ENCODE assay signal across 10 cellular contexts in the genomic region with DNA sequence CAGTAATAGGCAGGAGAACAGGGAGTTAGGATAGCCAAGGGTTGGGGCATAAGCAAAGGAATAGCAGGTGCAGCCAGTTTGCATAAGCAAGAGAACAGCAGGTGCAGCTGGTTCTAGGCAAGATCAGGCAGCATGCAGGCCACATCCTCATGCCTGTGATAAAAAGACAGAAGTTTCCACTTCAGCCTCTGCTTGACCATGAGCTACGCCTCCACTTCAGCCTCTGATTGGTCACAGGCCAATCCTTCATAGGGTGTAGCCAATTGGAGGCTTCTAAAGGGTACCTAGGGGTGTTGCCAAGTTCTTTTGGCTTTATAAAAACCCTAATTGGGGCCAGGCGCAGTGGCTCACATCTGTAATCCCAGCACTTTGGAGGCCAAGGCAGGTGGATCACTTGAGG. TPM values are rescaled to one million over a fixed set of nuclear protein-coding genes. Genes with fewer than 3 reads are reported as not detected.
A peak's percentile ranks its signal among the peaks of the same experiment; 100 is the strongest.
DNase-seq lines count a peak whose midpoint lies in the region; ATAC-seq and TF ChIP-seq lines count a peak whose summit lies in the region.
"Not testable (repeated sequence)": the region's sequence is repeated elsewhere in the genome, so short reads cannot be mapped to it uniquely, and the experiment has no call there.
"Had no signal": no experiment of that assay in that cellular context is flagged by ENCODE, and none has a peak within 500 bp of the region (broad histone marks: within the 10 kb centered on the region; RNA-seq: fewer than 3 reads in every experiment).

No MANE protein-coding gene starts in this region.

- POLR2A ChIA-PET in WTC11 (lab: Charles Lee): not testable (repeated sequence)

- ATAC-seq in GM18907 (IDR thresholded peaks at IDR 0.05; ENCODE audit: unreplicated experiment): peak; percentile 68
- ATAC-seq in GM19397 (IDR thresholded peaks at IDR 0.05; ENCODE audit: unreplicated experiment): peak; percentile 75
- peak; percentile 38 for ATAC-seq in HG02610 (IDR thresholded peaks at IDR 0.05; ENCODE audit: unreplicated experiment)
- ATAC-seq in HG02798 (IDR thresholded peaks at IDR 0.05; ENCODE audit: poor library complexity, unreplicated experiment): peak; percentile 70
- peak; percentile 63 for ATAC-seq in HG03354 (IDR thresholded peaks at IDR 0.05; ENCODE audit: poor library complexity, severe bottlenecking, unreplicated experiment)
- 0 out of 2 replicates have a peak, but pooled peaks have one; percentile 28 for ATAC-seq in WTC11

- CTCF ChIA-PET in WTC11 (lab: Charles Lee): not testable (repeated sequence)

- not testable (repeated sequence) for TF ChIP-seq CTCF in WTC11 (IDR thresholded peaks at IDR 0.05)

- H3K4me3 Mint-ChIP-seq in WTC11: not testable (repeated sequence)

- H3K4me1 Mint-ChIP-seq in WTC11: not testable (repeated sequence)

- H3K9me3 Mint-ChIP-seq in WTC11: not testable (repeated sequence)

- peak; percentile 69 for DNase-seq in DMS53 (lab: John Stamatoyannopoulos, UW)
- DNase-seq in WTC11 (ENCODE audit: low spot score): not testable (repeated sequence)

- H3K27ac Mint-ChIP-seq in WTC11: not testable (repeated sequence)

- not testable (repeated sequence) for H3K27me3 Mint-ChIP-seq in WTC11 (ENCODE audit: low read depth)

- not testable (repeated sequence) for H3K36me3 Mint-ChIP-seq in WTC11

RNA-seq across cellular contexts. Expression of a gene that starts 30.0 kb away (rescaled TPM):
- total RNA-seq in WTC11 (2021): not detected in 3 replicates
- total RNA-seq: CD8-positive, alpha-beta T cell; HT1080; MCF 10A had no signal
